ENCODE assay signal across 14 cellular contexts in genomic region chr13:30869491-30869890, GRCh38. TPM values are rescaled to one million over a fixed set of nuclear protein-coding genes. Genes with fewer than 3 reads are reported as not detected.
DNase-seq lines count a peak whose midpoint lies in the region; ATAC-seq and TF ChIP-seq lines count a peak whose summit lies in the region.
"Had no signal": no experiment of that assay in that cellular context is flagged by ENCODE, and none has a peak within 500 bp of the region (broad histone marks: within the 10 kb centered on the region; RNA-seq: fewer than 3 reads in every experiment).

No MANE protein-coding gene starts in this region.

- H3K23ac ChIP-seq in IMR-90 (ENCODE audit: low read depth, low read length), result peak overlapping the region; percentile 6

- CTCF ChIA-PET in IMR-90 (lab: Yijun Ruan, JAX), result interaction anchor here (0.5 to 0.8 kb wide), 2 partner anchors 18 to 70 kb away, joined by 3 read pairs; no protein-coding TSS in a partner anchor

- H3K36me3 ChIP-seq in IMR-90 (ENCODE audit: control insufficient read depth, insufficient read depth, low read length) (no peaks in the 10 kb centered on the region), colonic mucosa (no peaks in the 10 kb centered on the region), mesodermal cell (ENCODE audit: control insufficient read depth, insufficient read depth, low read length) (no peaks in the 10 kb centered on the region), subcutaneous abdominal adipose tissue (ENCODE audit: control insufficient read depth in 5 of 5, insufficient read depth in 5 of 5, low read length in 5 of 5) (no peaks in the 10 kb centered on the region)
- H3K36me3 ChIP-seq: cardiac muscle cell had no signal

- no peak for TF ChIP-seq RAD21 in IMR-90 (IDR thresholded peaks at IDR 0.05; ENCODE audit: low read length)

- no peaks in the 10 kb centered on the region for H3K27me3 ChIP-seq in IMR-90 (ENCODE audit: control insufficient read depth, insufficient read depth, low read length)
- no peaks in the 10 kb centered on the region for H3K27me3 ChIP-seq in colonic mucosa
- peaks cover 0 to under 1% (median 0%) of the 10 kb centered on the region in 5 donors for H3K27me3 ChIP-seq in subcutaneous abdominal adipose tissue (ENCODE audit: control insufficient read depth in 5 of 5, insufficient read depth in 4 of 5, low read length in 5 of 5)
- H3K27me3 ChIP-seq: cardiac muscle cell had no signal

- in situ Hi-C loops in IMR-90 (cut with MboI; ENCODE audit: low sequenced_read_pairs), result loop anchor here (10.0 kb wide), 1 partner anchor 195 kb away; no protein-coding TSS in a partner anchor

- intact Hi-C loops in IMR-90 (cut with micrococcal nuclease), result loop anchor here (5.0 to 10.0 kb wide), 3 partner anchors 197 to 735 kb away; no protein-coding TSS in a partner anchor
- intact Hi-C loops in colonic mucosa (cut with DNase I), result loop anchor here (10.0 kb wide), 2 partner anchors 195 to 735 kb away; no protein-coding TSS in a partner anchor

- WGBS in IMR-90 (ENCODE audit: extremely low coverage in 2 of 2, insufficient read length in 1 of 2), 2 experiments, result 69% methylated on average over 6 of the region's 7 CpGs; no CpG with 5 or more reads in 1 of the 2 experiments
- 87 to 94% methylated on average over 7 of the region's 7 CpGs for WGBS in mesodermal cell (ENCODE audit: insufficient coverage in 2 of 2), 2 experiments

- peak overlapping the region; percentile 85; the same call in 2 of the 3 replicates for H2BK15ac ChIP-seq in IMR-90 (ENCODE audit: low read depth, low read length)

- peaks cover 25% of the 10 kb centered on the region for H3K9me1 ChIP-seq in IMR-90 (ENCODE audit: insufficient read depth, low read length)

- peak overlapping the region; percentile 76 for H3K18ac ChIP-seq in IMR-90 (ENCODE audit: low read depth, low read length)

- peak overlapping the region; percentile 94 for H2AK5ac ChIP-seq in IMR-90 (ENCODE audit: low read depth, low read length)

- peak overlapping the region; percentile 60 for H2AFZ ChIP-seq in IMR-90 (replicated peaks; ENCODE audit: low read length, poor library complexity)

- dilution Hi-C loops in IMR-90 (cut with HindIII; ENCODE audit: low sequenced_read_pairs, unreplicated experiment), result no loop called here

- H3K4ac ChIP-seq in IMR-90 (ENCODE audit: low read depth, low read length), result peak overlapping the region; percentile 98

- H3K4me1 ChIP-seq in IMR-90 (ENCODE audit: control insufficient read depth, insufficient read depth, low read length), result peaks cover 56% of the 10 kb centered on the region
- H3K4me1 ChIP-seq in colonic mucosa, result no peaks in the 10 kb centered on the region
- peaks cover 77% of the 10 kb centered on the region for H3K4me1 ChIP-seq in mesodermal cell (ENCODE audit: control insufficient read depth, insufficient read depth, low read length, poor library complexity, severe bottlenecking)
- H3K4me1 ChIP-seq in subcutaneous abdominal adipose tissue (ENCODE audit: control insufficient read depth in 5 of 5, insufficient read depth in 5 of 5, low read length in 5 of 5), result peaks cover 4 to 82% (median 72%) of the 10 kb centered on the region in 5 donors

- H3K9ac ChIP-seq in IMR-90 (ENCODE audit: low read depth, low read length), result peak overlapping the region; percentile 51
- no peak overlapping the region for H3K9ac ChIP-seq in colonic mucosa (ENCODE audit: low read depth in 2 of 2, low read length in 2 of 2)
- no peak overlapping the region for H3K9ac ChIP-seq in subcutaneous abdominal adipose tissue (ENCODE audit: low read length in 5 of 5)

- no peak for ATAC-seq in IMR-90 (ENCODE audit: low read depth)

- peak overlapping the region; percentile 78 for H3K14ac ChIP-seq in IMR-90 (replicated peaks; ENCODE audit: low read depth, low read length)

- POLR2A ChIA-PET in IMR-90 (lab: Charles Lee; ENCODE audit: unreplicated experiment), result interaction anchor here (1.7 kb wide), 1 partner anchor 176 kb away, joined by 5 read pairs; no protein-coding TSS in a partner anchor

- BruUV-seq in IMR-90 (replicated peaks; lab: Mats Ljungman, UMichigan), result no TSS peak

- no peak overlapping the region for H3K4me3 ChIP-seq in IMR-90 (ENCODE audit: insufficient read depth, low read depth, low read length)
- no peak overlapping the region for H3K4me3 ChIP-seq in colonic mucosa
- no peak overlapping the region for H3K4me3 ChIP-seq in mesodermal cell (ENCODE audit: extremely low read depth, insufficient read depth, low read length, poor library complexity, severe bottlenecking)
- H3K4me3 ChIP-seq in subcutaneous abdominal adipose tissue (ENCODE audit: low read depth in 1 of 5, low read length in 5 of 5), result peak overlapping the region in 1 of 5 donors; percentile 17
- H3K4me3 ChIP-seq: cardiac muscle cell had no signal

- peak overlapping the region; percentile 98 for H2BK20ac ChIP-seq in IMR-90 (ENCODE audit: low read depth, low read length)

- H3K79me1 ChIP-seq in IMR-90 (ENCODE audit: low read depth in 1 of 2, low read length in 2 of 2), result peaks cover 6 to 19% of the 10 kb centered on the region in 2 experiments; a peak in 3 of 4 replicates

- H3K27ac ChIP-seq in IMR-90 (ENCODE audit: insufficient read depth, low read length), result peak overlapping the region; percentile 97
- H3K27ac ChIP-seq in colonic mucosa, result peak overlapping the region; percentile 24
- H3K27ac ChIP-seq in mesodermal cell (ENCODE audit: low read depth, low read length, severe bottlenecking), result peak overlapping the region; percentile 95
- peak overlapping the region; percentile 69 for H3K27ac ChIP-seq in subcutaneous abdominal adipose tissue (ENCODE audit: low read depth, low read length)
- H3K27ac ChIP-seq: cardiac muscle cell had no signal

- peak overlapping the region; percentile 98 for H2BK5ac ChIP-seq in IMR-90 (ENCODE audit: low read depth, low read length, poor library complexity, severe bottlenecking)

- peak overlapping the region; percentile 71 to 87 for H4K8ac ChIP-seq in IMR-90 (ENCODE audit: low read depth in 2 of 2, low read length in 2 of 2)

- peak overlapping the region; percentile 62 for H4K5ac ChIP-seq in IMR-90 (ENCODE audit: low read depth, low read length)

- peak overlapping the region; percentile 95 for H4K91ac ChIP-seq in IMR-90 (ENCODE audit: insufficient read depth, low read depth, low read length)

- peak overlapping the region; percentile 99 for H3K56ac ChIP-seq in IMR-90 (ENCODE audit: extremely low read depth, insufficient read depth, low read length)

- H3K9me3 ChIP-seq in IMR-90 (ENCODE audit: control insufficient read depth, insufficient read depth, low read length) (no peaks in the 10 kb centered on the region), colonic mucosa (no peaks in the 10 kb centered on the region), mesodermal cell (ENCODE audit: control insufficient read depth, low read length) (no peaks in the 10 kb centered on the region), subcutaneous abdominal adipose tissue (ENCODE audit: control insufficient read depth in 5 of 5, low read length in 5 of 5) (no peaks in the 10 kb centered on the region)

- no peaks in the 10 kb centered on the region for H4K20me1 ChIP-seq in IMR-90 (ENCODE audit: insufficient read depth, low read length)

- TF ChIP-seq POLR2A in IMR-90 (IDR thresholded peaks at IDR 0.05; ENCODE audit: low read depth, low read length), result no peak

- H3K4me2 ChIP-seq in IMR-90 (ENCODE audit: low read depth, low read length), result peak overlapping the region; percentile 47

- peak; percentile 50 for DNase-seq in IMR-90
- DNase-seq in colonic mucosa, result no peak
- no peak for DNase-seq in HuH-7.5 (ENCODE audit: low spot score)
- no peak for DNase-seq in RKO (ENCODE audit: low spot score)
- no peak for DNase-seq in T-helper 9 cell
- no peak for DNase-seq in GM19238 (ENCODE audit: insufficient read length, low spot score)
- DNase-seq: activated T-cell treated with anti-CD3 and anti-CD28 coated beads, Interleukin-2, amount 50 U/mL, for 24 hours; CD4-positive, CD25-positive, alpha-beta regulatory T cell; NCI-H1417; NCI-H524 treated with DMSO at 0.1 percent for 48 hours had no signal

- H2BK120ac ChIP-seq in IMR-90 (ENCODE audit: low read depth, low read length), result peak overlapping the region; percentile 94

- TF ChIP-seq CTCF in IMR-90 (conservative IDR thresholded peaks at IDR 0.05; ENCODE audit: low read depth, low read length) (no peak), colonic mucosa (IDR thresholded peaks at IDR 0.05) (no peak)

- H2AK9ac ChIP-seq in IMR-90 (replicated peaks; ENCODE audit: low read depth, low read length, poor library complexity), result peak overlapping the region; percentile 13

TF ChIP-seq in IMR-90, 13 proteins besides CTCF, POLR2A, EP300 and RAD21 (continues in another document):
- TF ChIP-seq USF2 (IDR thresholded peaks at IDR 0.05; ENCODE audit: low read depth, low read length) (no peak), ELK1 (IDR thresholded peaks at IDR 0.05; ENCODE audit: borderline replicate concordance, low read depth, low read length) (no peak), RCOR1 (IDR thresholded peaks at IDR 0.05; ENCODE audit: insufficient replicate concordance, low read length) (no peak), RFX5 (IDR thresholded peaks at IDR 0.05; ENCODE audit: low read depth, low read length) (no peak), CHD1 (IDR thresholded peaks at IDR 0.05; ENCODE audit: low read depth, low read length) (no peak), MXI1 (IDR thresholded peaks at IDR 0.05; ENCODE audit: borderline replicate concordance, low read depth, low read length) (no peak), CEBPB (IDR thresholded peaks at IDR 0.05; ENCODE audit: low read depth, low read length) (no peak)

RNA-seq across cellular contexts. Expression of gene MEDAG, which starts 36.6 kb away (rescaled TPM):
- total RNA-seq in IMR-90 (2012; rRNA removed) (0.28 and 0.36 TPM in 2 replicates), colonic mucosa (1 to 10 TPM in 1 of 2 donors, under 1 TPM in 1; 0.62 to 2.6 TPM)
- polyA plus RNA-seq in IMR-90 (2012; rRNA removed), result 0.27 and 0.32 TPM in 2 replicates
- polyA plus RNA-seq in IMR-90 (2012; cell fraction: cytosol; rRNA removed), result 0.50 and 0.54 TPM in 2 replicates
- polyA plus RNA-seq in IMR-90 (2012; cell fraction: nucleus; rRNA removed; ENCODE audit: low replicate concordance), result 0.35 and 1.4 TPM in 2 replicates
- 1.7 TPM for polyA plus RNA-seq in mesodermal cell (2013, experiment 1 of 2)
- 1.3 TPM for polyA plus RNA-seq in mesodermal cell (2013, experiment 2 of 2)
- total RNA-seq: CD4-positive, CD25-positive, alpha-beta regulatory T cell had no signal
- polyA plus RNA-seq: cardiac muscle cell, neural cell had no signal

Comparison
In these comparisons a context has a peak if more than half of its experiments do, and no peak if none do; other contexts are left out.
1. H3K27ac ChIP-seq: peak in every context shown above with its lines; median percentile 97 in IMR-90; 95 in mesodermal cell; 69 in subcutaneous abdominal adipose tissue; 24 in colonic mucosa.